In genomic region chr12:46492471-46493351, GRCh38 we compare ENCODE assay signal across 8 cellular contexts.
DNase-seq lines count a peak whose midpoint lies in the region; ATAC-seq and TF ChIP-seq lines count a peak whose summit lies in the region.

No MANE protein-coding gene starts in this region.

- TF ChIP-seq CTCF in GM23338 (conservative IDR thresholded peaks at IDR 0.05; ENCODE audit: low read depth in 2 of 2) = no peak
- TF ChIP-seq CTCF in fibroblast of pulmonary artery (IDR thresholded peaks at IDR 0.05; ENCODE audit: low read length, missing control alignments) = no peak
- no peak for TF ChIP-seq CTCF in GM10248 (IDR thresholded peaks at IDR 0.05; ENCODE audit: control extremely low read depth, extremely low read depth, low read depth, missing control alignments)

- CTCF ChIA-PET in GM10248 (lab: Yijun Ruan, JAX) = interaction anchor here (0.8 to 2.0 kb wide), 4 partner anchors 9 to 18 kb away, joined by 3 to 5 read pairs (median 4); no protein-coding TSS in a partner anchor

- intact Hi-C loops in sciatic nerve (cut with DNase I) = no loop called here

- no peaks in the 10 kb centered on the region for H3K27me3 Mint-ChIP-seq in GM23338 (ENCODE audit: insufficient read depth, low read depth, poor library complexity)

- H3K4me3 ChIP-seq in GM23338 = no peak overlapping the region
- H3K4me3 ChIP-seq in SJSA1 = peak overlapping the region; percentile 31
- no peak overlapping the region for H3K4me3 ChIP-seq in fibroblast of pulmonary artery (replicated peaks; ENCODE audit: low read depth, low read length)

- no peak for DNase-seq in GM23338 (ENCODE audit: low spot score)
- peak in 1 of 2 experiments; percentile 88 for DNase-seq in SJSA1 (ENCODE audit: low read depth in 1 of 2, low spot score in 2 of 2)
- DNase-seq in fibroblast of pulmonary artery (ENCODE audit: low read depth) = peak; percentile 94
- DNase-seq in sciatic nerve (ENCODE audit: low spot score) = no peak
- no peak for DNase-seq in GM10248 (ENCODE audit: extremely low spot score)
- DNase-seq in activated gamma-delta T cell (lab: John Stamatoyannopoulos, UW) = no peak
- DNase-seq in effector CD8-positive, alpha-beta T cell (lab: John Stamatoyannopoulos, UW) = no peak

- no peaks in the 10 kb centered on the region for H3K79me2 ChIP-seq in GM23338 (replicated peaks; ENCODE audit: insufficient read depth)

- no peak overlapping the region for H2AFZ ChIP-seq in GM23338

- H3K36me3 ChIP-seq in GM23338 (ENCODE audit: insufficient read depth) (no peaks in the 10 kb centered on the region), SJSA1 (peaks cover under 1% of the 10 kb centered on the region; the same call in 1 of the 2 replicates)

- ATAC-seq in GM23338 = no peak
- ATAC-seq in sciatic nerve = peak; percentile 83
- no peak for ATAC-seq in GM19395 (IDR thresholded peaks at IDR 0.05; ENCODE audit: unreplicated experiment)

- H3K27me3 ChIP-seq in GM23338 (ENCODE audit: insufficient read depth) = no peaks in the 10 kb centered on the region
- peaks cover 12% of the 10 kb centered on the region for H3K27me3 ChIP-seq in SJSA1 (replicated peaks)

- H3K4me1 ChIP-seq in GM23338 (ENCODE audit: insufficient read depth) (peaks cover 7% of the 10 kb centered on the region), SJSA1 (replicated peaks) (peaks cover 42% of the 10 kb centered on the region)

- H3K27ac Mint-ChIP-seq in GM23338 = peak overlapping the region; percentile 2; the same call in 1 of the 2 replicates

- no peaks in the 10 kb centered on the region for H3K9me3 Mint-ChIP-seq in GM23338

- H4K20me1 ChIP-seq in GM23338 (replicated peaks; ENCODE audit: insufficient read depth) = no peaks in the 10 kb centered on the region

- peaks cover 11% of the 10 kb centered on the region for H3K9me3 ChIP-seq in SJSA1 (replicated peaks)

- no peaks in the 10 kb centered on the region for H3F3A ChIP-seq in GM23338 (replicated peaks; ENCODE audit: low read depth)

- H3K36me3 Mint-ChIP-seq in GM23338 (ENCODE audit: low read depth) = no peaks in the 10 kb centered on the region; the same call in 2 of the 3 replicates

- no peak overlapping the region for H3K4me2 ChIP-seq in GM23338

- POLR2A ChIA-PET in GM10248 (lab: Yijun Ruan, JAX) = no interaction called here

- 0 out of 2 replicates have a peak, but pooled peaks cover 1% of the 10 kb centered on the region for H3K9me2 ChIP-seq in GM23338 (ENCODE audit: insufficient read depth)

- H3K4me3 Mint-ChIP-seq in GM23338 = no peak overlapping the region

- H3K4me1 Mint-ChIP-seq in GM23338 = peaks cover 24% of the 10 kb centered on the region; the same call in 2 of the 3 replicates

- H3K27ac ChIP-seq in GM23338 (ENCODE audit: low read depth) = no peak overlapping the region
- H3K27ac ChIP-seq in SJSA1 = peak overlapping the region; percentile 95

TF ChIP-seq in GM23338, 12 proteins besides CTCF, POLR2A, EP300 and RAD21:
- TF ChIP-seq ZNF331 (CRISPR knock-in tag; IDR thresholded peaks at IDR 0.05; ENCODE audit: low read depth) (no peak), NANOG (IDR thresholded peaks at IDR 0.05; ENCODE audit: borderline replicate concordance) (no peak)
- TF ChIP-seq, protein P1, sequence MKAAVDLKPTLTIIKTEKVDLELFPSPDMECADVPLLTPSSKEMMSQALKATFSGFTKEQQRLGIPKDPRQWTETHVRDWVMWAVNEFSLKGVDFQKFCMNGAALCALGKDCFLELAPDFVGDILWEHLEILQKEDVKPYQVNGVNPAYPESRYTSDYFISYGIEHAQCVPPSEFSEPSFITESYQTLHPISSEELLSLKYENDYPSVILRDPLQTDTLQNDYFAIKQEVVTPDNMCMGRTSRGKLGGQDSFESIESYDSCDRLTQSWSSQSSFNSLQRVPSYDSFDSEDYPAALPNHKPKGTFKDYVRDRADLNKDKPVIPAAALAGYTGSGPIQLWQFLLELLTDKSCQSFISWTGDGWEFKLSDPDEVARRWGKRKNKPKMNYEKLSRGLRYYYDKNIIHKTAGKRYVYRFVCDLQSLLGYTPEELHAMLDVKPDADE (IDR thresholded peaks at IDR 0.05) = no peak
TF ChIP-seq in GM23338: peak in this region for 0.
